Comparison of ENCODE assay signal across 1 cellular context in the genomic region with DNA sequence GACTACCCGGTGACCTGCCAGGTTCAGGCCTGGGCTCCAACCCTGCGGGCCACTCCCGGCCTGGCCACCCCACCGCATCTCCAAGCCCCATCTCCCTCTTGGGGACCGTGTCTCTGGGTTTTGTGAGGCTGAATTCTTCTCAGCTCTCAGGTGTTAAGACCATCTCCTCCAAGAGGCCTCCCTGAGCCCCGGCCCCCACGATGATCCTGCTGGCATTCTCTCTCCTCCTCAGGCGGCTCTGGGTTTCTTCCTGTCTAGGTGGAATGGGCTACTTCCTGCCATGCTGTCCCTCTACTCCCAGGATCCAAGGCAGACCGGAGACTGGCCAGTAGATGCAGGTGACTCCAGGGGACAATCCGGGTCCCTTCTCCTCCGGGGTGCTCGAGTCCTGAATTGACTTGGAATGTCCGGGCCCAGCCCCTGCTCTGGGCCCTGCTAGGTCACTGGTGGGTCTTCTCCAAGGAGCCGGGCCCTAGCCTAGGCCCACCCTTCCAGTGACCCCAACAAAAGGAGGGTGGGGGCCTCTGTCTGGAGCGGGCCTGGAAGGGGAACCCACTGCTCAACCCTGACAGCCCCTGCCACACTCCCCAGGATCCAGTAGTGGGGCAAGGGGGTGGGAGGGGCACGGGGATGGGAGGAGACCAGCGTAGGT.
TF ChIP-seq lines count a peak whose summit lies in the region.

No MANE protein-coding gene starts in this region.

TF ChIP-seq in GM23338, 12 proteins besides CTCF, POLR2A, EP300 and RAD21 (continued from another document):
- no peak for TF ChIP-seq ZNF462 (CRISPR knock-in tag; IDR thresholded peaks at IDR 0.05)
- TF ChIP-seq ZNF114 (CRISPR knock-in tag; IDR thresholded peaks at IDR 0.05) = no peak
- TF ChIP-seq, protein P1, sequence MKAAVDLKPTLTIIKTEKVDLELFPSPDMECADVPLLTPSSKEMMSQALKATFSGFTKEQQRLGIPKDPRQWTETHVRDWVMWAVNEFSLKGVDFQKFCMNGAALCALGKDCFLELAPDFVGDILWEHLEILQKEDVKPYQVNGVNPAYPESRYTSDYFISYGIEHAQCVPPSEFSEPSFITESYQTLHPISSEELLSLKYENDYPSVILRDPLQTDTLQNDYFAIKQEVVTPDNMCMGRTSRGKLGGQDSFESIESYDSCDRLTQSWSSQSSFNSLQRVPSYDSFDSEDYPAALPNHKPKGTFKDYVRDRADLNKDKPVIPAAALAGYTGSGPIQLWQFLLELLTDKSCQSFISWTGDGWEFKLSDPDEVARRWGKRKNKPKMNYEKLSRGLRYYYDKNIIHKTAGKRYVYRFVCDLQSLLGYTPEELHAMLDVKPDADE (IDR thresholded peaks at IDR 0.05) = no peak
- no peak for TF ChIP-seq POLR2AphosphoS5 (IDR thresholded peaks at IDR 0.05; ENCODE audit: low read depth)
- no peak for TF ChIP-seq ZNF331 (CRISPR knock-in tag; IDR thresholded peaks at IDR 0.05; ENCODE audit: low read depth)
- TF ChIP-seq EZH2 (IDR thresholded peaks at IDR 0.05; ENCODE audit: low read depth, unreplicated experiment) = no peak
- TF ChIP-seq, protein P2, sequence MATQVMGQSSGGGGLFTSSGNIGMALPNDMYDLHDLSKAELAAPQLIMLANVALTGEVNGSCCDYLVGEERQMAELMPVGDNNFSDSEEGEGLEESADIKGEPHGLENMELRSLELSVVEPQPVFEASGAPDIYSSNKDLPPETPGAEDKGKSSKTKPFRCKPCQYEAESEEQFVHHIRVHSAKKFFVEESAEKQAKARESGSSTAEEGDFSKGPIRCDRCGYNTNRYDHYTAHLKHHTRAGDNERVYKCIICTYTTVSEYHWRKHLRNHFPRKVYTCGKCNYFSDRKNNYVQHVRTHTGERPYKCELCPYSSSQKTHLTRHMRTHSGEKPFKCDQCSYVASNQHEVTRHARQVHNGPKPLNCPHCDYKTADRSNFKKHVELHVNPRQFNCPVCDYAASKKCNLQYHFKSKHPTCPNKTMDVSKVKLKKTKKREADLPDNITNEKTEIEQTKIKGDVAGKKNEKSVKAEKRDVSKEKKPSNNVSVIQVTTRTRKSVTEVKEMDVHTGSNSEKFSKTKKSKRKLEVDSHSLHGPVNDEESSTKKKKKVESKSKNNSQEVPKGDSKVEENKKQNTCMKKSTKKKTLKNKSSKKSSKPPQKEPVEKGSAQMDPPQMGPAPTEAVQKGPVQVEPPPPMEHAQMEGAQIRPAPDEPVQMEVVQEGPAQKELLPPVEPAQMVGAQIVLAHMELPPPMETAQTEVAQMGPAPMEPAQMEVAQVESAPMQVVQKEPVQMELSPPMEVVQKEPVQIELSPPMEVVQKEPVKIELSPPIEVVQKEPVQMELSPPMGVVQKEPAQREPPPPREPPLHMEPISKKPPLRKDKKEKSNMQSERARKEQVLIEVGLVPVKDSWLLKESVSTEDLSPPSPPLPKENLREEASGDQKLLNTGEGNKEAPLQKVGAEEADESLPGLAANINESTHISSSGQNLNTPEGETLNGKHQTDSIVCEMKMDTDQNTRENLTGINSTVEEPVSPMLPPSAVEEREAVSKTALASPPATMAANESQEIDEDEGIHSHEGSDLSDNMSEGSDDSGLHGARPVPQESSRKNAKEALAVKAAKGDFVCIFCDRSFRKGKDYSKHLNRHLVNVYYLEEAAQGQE (IDR thresholded peaks at IDR 0.05; ENCODE audit: unreplicated experiment) = no peak
- TF ChIP-seq NANOG (IDR thresholded peaks at IDR 0.05; ENCODE audit: borderline replicate concordance) = no peak
- TF ChIP-seq JUNB (IDR thresholded peaks at IDR 0.05; ENCODE audit: unreplicated experiment) = no peak
